ENCODE assay signal across 1 cellular context in genomic region chr17:522912-523311, GRCh38.
TF ChIP-seq lines count a peak whose summit lies in the region.

No MANE protein-coding gene starts in this region.

TF ChIP-seq in H1, 55 proteins besides CTCF, POLR2A, EP300 and RAD21 (continued from another document):
- TF ChIP-seq CTBP2 (IDR thresholded peaks at IDR 0.05; ENCODE audit: borderline replicate concordance, insufficient read depth, insufficient read length, low read length) = no peak
- no peak for TF ChIP-seq MAFK (IDR thresholded peaks at IDR 0.05; ENCODE audit: low read depth, low read length)
- TF ChIP-seq TEAD4 (IDR thresholded peaks at IDR 0.05; ENCODE audit: low read depth, low read length) = peak; percentile 85
- TF ChIP-seq SIRT6 (IDR thresholded peaks at IDR 0.05; ENCODE audit: low read length) = no peak
- no peak for TF ChIP-seq YY1 (IDR thresholded peaks at IDR 0.05; ENCODE audit: low read depth, low read length)
- no peak for TF ChIP-seq ATF2 (IDR thresholded peaks at IDR 0.05; ENCODE audit: low read length)
